27 cellular contexts compared by ENCODE assay signal in the genomic region with DNA sequence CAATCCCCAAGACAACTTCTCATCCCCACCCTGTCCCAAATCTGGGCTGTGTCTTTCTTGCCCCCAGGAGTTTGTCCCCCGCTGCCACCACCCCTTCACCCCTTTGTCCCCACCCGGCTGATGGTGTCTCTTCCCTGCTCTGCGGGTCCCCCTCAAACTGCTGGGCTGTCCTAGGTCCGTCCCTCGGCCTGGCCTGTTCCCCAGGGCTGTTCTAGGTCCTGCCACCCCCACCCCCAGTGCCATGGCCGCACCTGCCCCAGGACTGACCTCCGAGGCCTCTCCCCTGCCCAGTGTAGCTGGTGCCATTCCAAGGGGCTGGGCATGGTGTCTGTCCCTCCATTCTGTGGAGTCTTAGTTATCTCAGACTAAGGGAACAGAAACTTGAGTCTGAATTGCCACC. TPM values are rescaled to one million over a fixed set of nuclear protein-coding genes. Genes with fewer than 3 reads are reported as not detected.
DNase-seq lines count a peak whose midpoint lies in the region; ATAC-seq and TF ChIP-seq lines count a peak whose summit lies in the region.
"Had no signal": no experiment of that assay in that cellular context is flagged by ENCODE, and none has a peak within 500 bp of the region (broad histone marks: within the 10 kb centered on the region; RNA-seq: fewer than 3 reads in every experiment).

No MANE protein-coding gene starts in this region.

- H3K27ac ChIP-seq in spleen: no peak overlapping the region
- H3K27ac ChIP-seq: GM23248, SJSA1 had no signal

- intact Hi-C loops in Right ventricle myocardium superior (cut with DNase I): no loop called here
- intact Hi-C loops in left cardiac atrium (cut with DNase I): no loop called here
- intact Hi-C loops in spleen (cut with DNase I; ENCODE audit: low total_unique reads): no loop called here

- 83 to 91% (median 88%) methylated on average over 7 of the region's 7 CpGs for WGBS in spleen, 5 donors

- H3K4me3 ChIP-seq in spleen: no peak overlapping the region
- H3K4me3 ChIP-seq: GM23248, HAP-1, SJSA1 had no signal

- peaks cover 0 to 55% (median 0%) of the 10 kb centered on the region in 7 donors for H3K27me3 ChIP-seq in spleen (replicated peaks in 1 of 7)
- H3K27me3 ChIP-seq: BE2C, SJSA1 had no signal

- TF ChIP-seq CTCF in spleen (IDR thresholded peaks at IDR 0.05 in 8 of 11, conservative IDR thresholded peaks at IDR 0.05 in 3 of 11): no peak

- ATAC-seq in Right ventricle myocardium superior (ENCODE audit: poor library complexity): no peak
- ATAC-seq in left cardiac atrium: no peak
- ATAC-seq: PC-3, Right ventricle myocardium inferior had no signal

- DNase-seq in Right ventricle myocardium superior (peak; percentile 28), left cardiac atrium (no peak), D341Med (ENCODE audit: low spot score) (peak; percentile 21), ecto neural progenitor cell (ENCODE audit: low spot score) (peak; percentile 41), spleen (peak; percentile 56), DMS 273 (lab: John Stamatoyannopoulos, UW; ENCODE audit: unreplicated experiment) (no peak), NCI-H2081 (lab: John Stamatoyannopoulos, UW) (no peak)
- DNase-seq in activated naive CD4-positive, alpha-beta T cell treated with anti-CD3 and anti-CD28 coated beads, Interleukin-2, amount 50 U/mL, for 16 hours: no peak
- DNase-seq: 8988T; ACHN; BE2C; Calu3; GM23248; HFFc6; KBM-7; MV-4-11; NCI-H1105 treated with DMSO at 0.1 percent for 48 hours; NCI-H2029; NCI-H446 treated with DMSO at 0.1 percent for 48 hours; NCI-H526; NK-92 treated with Interleukin-12 subunit alpha and Interleukin-12 subunit beta, amount 100 ng/mL, for 24 hours; PC-3 had no signal

- H3K36me3 ChIP-seq in spleen: no peaks in the 10 kb centered on the region
- H3K36me3 ChIP-seq: BE2C, HAP-1, SJSA1 had no signal

- TF ChIP-seq POLR2A in spleen (IDR thresholded peaks at IDR 0.05): no peak

- H3K9me3 ChIP-seq in spleen: peaks cover 0 to 10% (median 0%) of the 10 kb centered on the region in 8 donors
- H3K9me3 ChIP-seq: HAP-1, SJSA1 had no signal

- H3K4me1 ChIP-seq in spleen: no peaks in the 10 kb centered on the region
- H3K4me1 ChIP-seq: BE2C, HAP-1, SJSA1 had no signal

RNA-seq across cellular contexts. Expression of gene PDE6B, which starts 2.4 kb away (rescaled TPM):
- total RNA-seq in Right ventricle myocardium superior (1.1 TPM), left cardiac atrium (1 to 10 TPM; 4.7 to 5.2 TPM), spleen (10 to 100 TPM in 6 of 7 donors, 1 to 10 TPM in 1; 10.0 to 19.8 (median 15.8) TPM)
- polyA plus RNA-seq in spleen: 1 to 10 TPM; 4.4 to 7.7 (median 6.1) TPM
- total RNA-seq: Calu3, HFFc6, MCF 10A, PC-3, SJSA1 had no signal
- polyA plus RNA-seq: GM23248 had no signal

RNA-seq across cellular contexts. Expression of gene ATP5ME, which starts 46.3 kb away (rescaled TPM):
- total RNA-seq in Right ventricle myocardium superior (1,145 TPM), left cardiac atrium (100 to 1,000 TPM; 770 to 781 TPM), spleen (100 to 1,000 TPM in 4 of 7 donors, 10 to 100 TPM in 3; 51.7 to 187 (median 160) TPM)
- 100 to 1,000 TPM; 444 to 497 (median 461) TPM for polyA plus RNA-seq in spleen

RNA-seq across cellular contexts. Expression of gene MYL5, which starts 46.6 kb away (rescaled TPM):
- total RNA-seq in Right ventricle myocardium superior: 3.7 TPM
- 1 to 10 TPM; 5.4 to 5.9 TPM for total RNA-seq in left cardiac atrium
- total RNA-seq in spleen: 10 to 100 TPM in 6 of 7 donors, 1 to 10 TPM in 1; 9.2 to 28.2 (median 14.6) TPM
- 10 to 100 TPM; 18.9 to 32.6 (median 20.0) TPM for polyA plus RNA-seq in spleen

RNA-seq across cellular contexts. Expression of gene TMEM271, which starts 51.7 kb away (rescaled TPM):
- total RNA-seq in Right ventricle myocardium superior (not detected), left cardiac atrium (not detected), spleen (not detected)
- not detected for polyA plus RNA-seq in spleen
- total RNA-seq: Calu3, GM23248, HFFc6, LHCN-M2, MCF 10A, PC-3, Right ventricle myocardium inferior, SJSA1 had no signal
- polyA plus RNA-seq: GM23248 had no signal

Comparison
In these comparisons a context has a peak if more than half of its experiments do, and no peak if none do; other contexts are left out.
1. DNase-seq: peak in Right ventricle myocardium superior (single experiment), D341Med (single experiment), ecto neural progenitor cell (single experiment) and spleen (single experiment); none in left cardiac atrium (single experiment), DMS 273 (single experiment), activated naive CD4-positive, alpha-beta T cell treated with anti-CD3 and anti-CD28 coated beads, Interleukin-2, amount 50 U/mL, for 16 hours (single experiment) and NCI-H2081 (0 of 2).